In the genomic region with DNA sequence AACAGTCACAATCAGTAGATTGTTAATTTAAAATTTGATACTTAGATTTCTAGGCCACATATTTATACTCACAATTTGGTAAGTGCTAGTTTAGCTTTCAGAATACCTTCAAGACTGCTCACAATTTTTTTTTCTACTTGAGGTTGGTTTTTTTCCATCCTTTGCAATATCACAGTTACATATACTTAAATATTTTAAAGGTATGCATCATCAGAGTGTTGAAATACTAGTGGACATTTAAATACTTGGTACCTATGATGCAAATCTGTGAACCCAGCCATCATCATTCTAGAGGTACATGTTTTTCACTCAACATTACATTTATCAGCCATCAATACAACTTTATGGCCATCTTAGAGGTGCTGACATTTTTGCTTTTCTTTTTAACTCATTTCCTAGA, we compare ENCODE assay signal across 20 cellular contexts.
"Had no signal": no experiment of that assay in that cellular context is flagged by ENCODE, and none has a peak within 500 bp of the region (broad histone marks: within the 10 kb centered on the region; RNA-seq: fewer than 3 reads in every experiment).

No MANE protein-coding gene starts in this region.

- H3K27ac Mint-ChIP-seq: activated naive CD4-positive, alpha-beta T cell treated with anti-CD3 and anti-CD28 coated beads, Interleukin-2, amount 10 ng/mL, durations not matched to agents 7 days and 5 days; activated T-helper 2 cell treated with anti-CD3 and anti-CD28 coated beads, Interferon-gamma antibody, Interleukin-2, Interleukin-4, amounts not matched to agents 10 μg/mL and 5 μg/mL and 100 μg/mL, durations not matched to agents 14 hours and 24 hours and 36 hours; memory B cell; nephron progenitor cell; stimulated activated naive B cell treated with anti-CD40 and anti-IgM and Interleukin-4, amounts not matched to agents 10 μg/mL and 1 μg/mL and 100 μg/mL, for 72 hours; T-helper 17 cell; type B pancreatic cell had no signal

- ATAC-seq: heart left ventricle; left lobe of liver; psoas muscle; right lobe of liver; stimulated activated naive B cell treated with anti-CD40 and anti-IgM and Interleukin-4, amounts not matched to agents 10 μg/mL and 1 μg/mL and 100 μg/mL, for 72 hours; T-helper 17 cell had no signal

- H3K27ac ChIP-seq: esophagus muscularis mucosa, heart left ventricle, psoas muscle, right lobe of liver, spleen, suprapubic skin had no signal

- H3K9me3 Mint-ChIP-seq: activated naive CD4-positive, alpha-beta T cell treated with anti-CD3 and anti-CD28 coated beads, Interleukin-2, amount 10 ng/mL, durations not matched to agents 7 days and 5 days; activated T-helper 2 cell treated with anti-CD3 and anti-CD28 coated beads, Interferon-gamma antibody, Interleukin-2, Interleukin-4, amounts not matched to agents 10 μg/mL and 5 μg/mL and 100 μg/mL, durations not matched to agents 14 hours and 24 hours and 36 hours; memory B cell; nephron progenitor cell; stimulated activated naive B cell treated with anti-CD40 and anti-IgM and Interleukin-4, amounts not matched to agents 10 μg/mL and 1 μg/mL and 100 μg/mL, for 72 hours; type B pancreatic cell had no signal

- H3K4me3 Mint-ChIP-seq: activated naive CD4-positive, alpha-beta T cell treated with anti-CD3 and anti-CD28 coated beads, Interleukin-2, amount 10 ng/mL, durations not matched to agents 7 days and 5 days; memory B cell; nephron progenitor cell; stimulated activated naive B cell treated with anti-CD40 and anti-IgM and Interleukin-4, amounts not matched to agents 10 μg/mL and 1 μg/mL and 100 μg/mL, for 72 hours; T-helper 17 cell; type B pancreatic cell had no signal

- H3K4me3 ChIP-seq: esophagus muscularis mucosa, heart left ventricle, psoas muscle, right lobe of liver, spleen, suprapubic skin had no signal

- DNase-seq: activated CD4-positive, alpha-beta T cell treated with anti-CD3 and anti-CD28 coated beads, Interleukin-2, amount 50 U/mL, for 1 hour; activated CD4-positive, CD25-positive, alpha-beta regulatory T cell; activated CD8-positive, alpha-beta memory T cell treated with anti-CD3 and anti-CD28 coated beads, Interleukin-2, amount 50 U/mL, for 4 hours; activated naive CD4-positive, alpha-beta T cell treated with anti-CD3 and anti-CD28 coated beads, Interleukin-2, amount 10 ng/mL, durations not matched to agents 7 days and 5 days; anterior cingulate cortex; heart left ventricle; islet precursor cell; nephron progenitor cell; psoas muscle; right lobe of liver; spleen; stimulated activated CD4-positive, alpha-beta T cell treated with anti-CD3 and anti-CD28 coated beads, Interleukin-1b, Interleukin-23, amount 100 ng/mL, for 48 hours; stimulated activated naive B cell treated with anti-CD40 and anti-IgM and Interleukin-4, amounts not matched to agents 10 μg/mL and 1 μg/mL and 100 μg/mL, for 72 hours; T-helper 17 cell had no signal

- H3K27me3 Mint-ChIP-seq: activated naive CD4-positive, alpha-beta T cell treated with anti-CD3 and anti-CD28 coated beads, Interleukin-2, amount 10 ng/mL, durations not matched to agents 7 days and 5 days; memory B cell; stimulated activated naive B cell treated with anti-CD40 and anti-IgM and Interleukin-4, amounts not matched to agents 10 μg/mL and 1 μg/mL and 100 μg/mL, for 72 hours; T-helper 17 cell; type B pancreatic cell had no signal

- H3K27me3 ChIP-seq: esophagus muscularis mucosa, heart left ventricle, right lobe of liver, spleen, suprapubic skin had no signal

- H3K9me3 ChIP-seq: esophagus muscularis mucosa, heart left ventricle, psoas muscle, right lobe of liver, spleen, suprapubic skin had no signal
